9 cellular contexts compared by ENCODE assay signal in the genomic region with DNA sequence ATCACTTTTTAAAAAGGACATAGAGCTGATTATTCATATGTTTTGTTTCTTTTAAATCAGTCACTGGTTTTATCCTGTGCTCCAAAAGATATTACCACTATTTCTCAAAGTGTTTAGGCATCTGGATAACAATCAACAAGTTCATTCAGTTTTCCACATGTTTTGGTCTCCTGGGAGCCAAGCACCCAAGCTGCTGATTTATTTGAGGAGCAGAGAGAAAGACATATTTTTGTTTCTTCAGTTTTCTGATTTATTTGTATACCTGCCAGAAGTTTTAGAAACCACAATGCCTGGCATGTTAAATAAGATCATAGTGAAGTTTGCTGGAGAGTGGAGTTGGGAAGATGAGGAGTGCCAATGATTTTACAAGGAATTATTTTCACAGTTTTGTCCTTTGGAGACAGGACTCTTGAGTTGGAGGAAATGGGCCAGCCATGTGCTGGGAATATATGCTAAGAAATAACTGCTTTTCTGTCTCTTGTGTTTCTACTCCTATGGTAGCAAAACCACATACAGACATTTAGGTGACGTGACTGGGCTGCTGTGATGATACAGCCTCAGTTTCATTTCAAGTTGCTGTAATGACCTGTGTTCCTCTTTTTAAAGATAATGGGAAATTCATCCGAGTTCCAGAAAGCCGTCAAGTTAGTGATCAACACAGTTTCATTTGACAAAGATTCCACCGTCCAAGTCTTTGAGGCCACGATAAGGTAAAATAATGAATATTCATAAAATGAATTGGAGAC. TPM values are rescaled to one million over a fixed set of nuclear protein-coding genes. Genes with fewer than 3 reads are reported as not detected.
DNase-seq lines count a peak whose midpoint lies in the region; ATAC-seq lines count a peak whose summit lies in the region.
"Had no signal": no experiment of that assay in that cellular context is flagged by ENCODE, and none has a peak within 500 bp of the region (broad histone marks: within the 10 kb centered on the region; RNA-seq: fewer than 3 reads in every experiment).

No MANE protein-coding gene starts in this region.

- H3K9me3 Mint-ChIP-seq in activated naive CD4-positive, alpha-beta T cell treated with anti-CD3 and anti-CD28 coated beads, Interleukin-2, amount 10 ng/mL, durations not matched to agents 7 days and 5 days, result no peaks in the 10 kb centered on the region
- H3K9me3 Mint-ChIP-seq in activated CD4-positive, alpha-beta memory T cell treated with anti-CD3 and anti-CD28 coated beads, Interleukin-2, amount 10 ng/mL, durations not matched to agents 7 days and 5 days, result no peaks in the 10 kb centered on the region
- peaks cover 0 to 10% of the 10 kb centered on the region in 2 donors for H3K9me3 Mint-ChIP-seq in stimulated activated naive CD8-positive, alpha-beta T cell treated with anti-CD3 and anti-CD28 coated beads, Interleukin-15, amount 100 ng/mL, for 72 hours

- H3K27me3 Mint-ChIP-seq in activated naive CD4-positive, alpha-beta T cell treated with anti-CD3 and anti-CD28 coated beads, Interleukin-2, amount 10 ng/mL, durations not matched to agents 7 days and 5 days, result no peaks in the 10 kb centered on the region
- H3K27me3 Mint-ChIP-seq in activated CD4-positive, alpha-beta memory T cell treated with anti-CD3 and anti-CD28 coated beads, Interleukin-2, amount 10 ng/mL, durations not matched to agents 7 days and 5 days, result no peaks in the 10 kb centered on the region
- H3K27me3 Mint-ChIP-seq in stimulated activated naive CD8-positive, alpha-beta T cell treated with anti-CD3 and anti-CD28 coated beads, Interleukin-15, amount 100 ng/mL, for 72 hours, result no peaks in the 10 kb centered on the region

- H3K4me1 Mint-ChIP-seq in activated naive CD4-positive, alpha-beta T cell treated with anti-CD3 and anti-CD28 coated beads, Interleukin-2, amount 10 ng/mL, durations not matched to agents 7 days and 5 days, result peaks cover 65% of the 10 kb centered on the region
- peaks cover 68% of the 10 kb centered on the region for H3K4me1 Mint-ChIP-seq in activated CD4-positive, alpha-beta memory T cell treated with anti-CD3 and anti-CD28 coated beads, Interleukin-2, amount 10 ng/mL, durations not matched to agents 7 days and 5 days
- H3K4me1 Mint-ChIP-seq in stimulated activated naive CD8-positive, alpha-beta T cell treated with anti-CD3 and anti-CD28 coated beads, Interleukin-15, amount 100 ng/mL, for 72 hours, result peaks cover 74% of the 10 kb centered on the region

- H3K36me3 Mint-ChIP-seq in activated naive CD4-positive, alpha-beta T cell treated with anti-CD3 and anti-CD28 coated beads, Interleukin-2, amount 10 ng/mL, durations not matched to agents 7 days and 5 days, result peaks cover 75% of the 10 kb centered on the region
- peaks cover 80% of the 10 kb centered on the region for H3K36me3 Mint-ChIP-seq in activated CD4-positive, alpha-beta memory T cell treated with anti-CD3 and anti-CD28 coated beads, Interleukin-2, amount 10 ng/mL, durations not matched to agents 7 days and 5 days (ENCODE audit: low read depth)

- POLR2A ChIA-PET in activated CD4-positive, alpha-beta memory T cell treated with anti-CD3 and anti-CD28 coated beads, Interleukin-2, amount 10 ng/mL, durations not matched to agents 7 days and 5 days (lab: Charles Lee), result interaction anchor here (0.6 to 7.6 kb wide), 3 partner anchors 12 to 76 kb away, joined by 3 to 195 read pairs (median 17); a partner anchor contains a TSS

- no peak for DNase-seq in activated naive CD4-positive, alpha-beta T cell treated with anti-CD3 and anti-CD28 coated beads, Interleukin-2, amount 10 ng/mL, durations not matched to agents 7 days and 5 days
- no peak for DNase-seq in activated naive CD4-positive, alpha-beta T cell treated with Interleukin-2 at 50 U/mL for 16 hours
- no peak for DNase-seq in activated CD4-positive, alpha-beta memory T cell treated with anti-CD3 and anti-CD28 coated beads, Interleukin-2, amount 10 ng/mL, durations not matched to agents 7 days and 5 days
- DNase-seq in stimulated activated naive CD8-positive, alpha-beta T cell treated with anti-CD3 and anti-CD28 coated beads, Interleukin-15, amount 100 ng/mL, for 72 hours, result no peak
- DNase-seq in NCI-H748 (lab: John Stamatoyannopoulos, UW; ENCODE audit: unreplicated experiment), result no peak
- DNase-seq in activated CD4-positive, alpha-beta T cell treated with anti-CD3 and anti-CD28 coated beads, Interleukin-2, amount 50 U/mL, for 4 hours, result no peak

- H3K27ac Mint-ChIP-seq in activated naive CD4-positive, alpha-beta T cell treated with anti-CD3 and anti-CD28 coated beads, Interleukin-2, amount 10 ng/mL, durations not matched to agents 7 days and 5 days, result peak overlapping the region; percentile 93
- peak overlapping the region; percentile 96 for H3K27ac Mint-ChIP-seq in activated CD4-positive, alpha-beta memory T cell treated with anti-CD3 and anti-CD28 coated beads, Interleukin-2, amount 10 ng/mL, durations not matched to agents 7 days and 5 days
- H3K27ac Mint-ChIP-seq in stimulated activated naive CD8-positive, alpha-beta T cell treated with anti-CD3 and anti-CD28 coated beads, Interleukin-15, amount 100 ng/mL, for 72 hours, result peak overlapping the region; percentile 98 to 99

- CTCF ChIA-PET in activated naive CD4-positive, alpha-beta T cell treated with anti-CD3 and anti-CD28 coated beads, Interleukin-2, amount 10 ng/mL, durations not matched to agents 7 days and 5 days (lab: Charles Lee), result interaction anchor here (2.9 kb wide), 1 partner anchor 11 kb away, joined by 17 read pairs; no protein-coding TSS in a partner anchor
- CTCF ChIA-PET in activated CD4-positive, alpha-beta memory T cell treated with anti-CD3 and anti-CD28 coated beads, Interleukin-2, amount 10 ng/mL, durations not matched to agents 7 days and 5 days (lab: Charles Lee), result interaction anchor here (1.0 to 3.1 kb wide), 2 partner anchors 76 to 89 kb away, joined by 3 to 21 read pairs; no protein-coding TSS in a partner anchor

- no peak overlapping the region for H3K4me3 Mint-ChIP-seq in activated naive CD4-positive, alpha-beta T cell treated with anti-CD3 and anti-CD28 coated beads, Interleukin-2, amount 10 ng/mL, durations not matched to agents 7 days and 5 days
- peak overlapping the region; percentile 11 for H3K4me3 Mint-ChIP-seq in activated CD4-positive, alpha-beta memory T cell treated with anti-CD3 and anti-CD28 coated beads, Interleukin-2, amount 10 ng/mL, durations not matched to agents 7 days and 5 days
- H3K4me3 Mint-ChIP-seq in stimulated activated naive CD8-positive, alpha-beta T cell treated with anti-CD3 and anti-CD28 coated beads, Interleukin-15, amount 100 ng/mL, for 72 hours, result peak overlapping the region; percentile 61 to 75

- peak; percentile 32 for ATAC-seq in HG03196 (IDR thresholded peaks at IDR 0.05; ENCODE audit: unreplicated experiment)
- no peak for ATAC-seq in stimulated activated naive CD8-positive, alpha-beta T cell treated with anti-CD3 and anti-CD28 coated beads, Interleukin-15, amount 100 ng/mL, for 72 hours
- ATAC-seq in HG03108 (IDR thresholded peaks at IDR 0.05; ENCODE audit: unreplicated experiment), result no peak
- ATAC-seq: HepG2 had no signal

RNA-seq across cellular contexts. Expression of a gene that starts 11.7 kb away (rescaled TPM):
- total RNA-seq in activated CD4-positive, alpha-beta memory T cell treated with anti-CD3 and anti-CD28 coated beads, Interleukin-2, amount 10 ng/mL, durations not matched to agents 7 days and 5 days, result 100 to 1,000 TPM; 148 to 150 TPM
